Comparison of ENCODE assay signal across 19 cellular contexts in the genomic region with DNA sequence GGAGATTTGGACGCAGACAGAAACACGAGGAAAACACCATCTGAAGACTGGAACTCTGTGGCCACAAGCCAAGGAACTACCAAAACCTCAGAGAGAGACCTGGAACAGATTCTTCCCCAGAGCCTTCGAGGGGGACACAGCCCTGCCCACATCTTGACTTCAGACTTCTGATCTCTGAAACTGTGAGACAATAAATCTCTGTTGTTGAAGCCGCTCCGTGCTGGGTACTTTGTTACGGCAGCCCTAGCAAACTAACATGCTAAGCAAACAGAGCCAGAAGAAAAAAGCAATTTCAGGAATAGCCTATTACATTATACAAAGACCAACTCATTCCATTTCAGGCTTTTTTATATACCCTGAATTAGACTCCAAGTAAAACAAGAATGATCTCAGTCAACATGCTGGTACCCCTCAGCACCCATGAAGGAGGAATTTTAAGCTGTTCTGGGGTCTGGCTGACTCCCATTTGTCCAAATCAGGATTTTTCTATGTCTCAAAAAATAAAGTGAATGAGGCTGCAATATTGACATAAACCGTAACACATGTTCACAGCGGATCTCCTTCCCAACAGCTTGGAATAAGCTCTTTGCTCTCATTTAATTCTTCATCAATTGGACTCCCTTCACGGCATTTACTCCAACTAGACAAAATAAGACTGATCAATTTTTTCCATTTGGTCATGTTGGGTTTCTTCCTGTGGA.
DNase-seq lines count a peak whose midpoint lies in the region; ATAC-seq and TF ChIP-seq lines count a peak whose summit lies in the region.
"Had no signal": no experiment of that assay in that cellular context is flagged by ENCODE, and none has a peak within 500 bp of the region (broad histone marks: within the 10 kb centered on the region; RNA-seq: fewer than 3 reads in every experiment).

No MANE protein-coding gene starts in this region.

- ATAC-seq in Right ventricle myocardium inferior (peak; percentile 74), heart left ventricle (no peak), naive B cell (ENCODE audit: low read depth in 2 of 2) (no peak), thoracic aorta (ENCODE audit: insufficient number of reproducible peaks, low FRiP score, low read depth) (peak; percentile 45)

- no peaks in the 10 kb centered on the region for H3K36me3 Mint-ChIP-seq in naive B cell
- peaks cover 7% of the 10 kb centered on the region for H3K36me3 Mint-ChIP-seq in T-helper 2 cell treated with Interferon-gamma antibody and Interleukin-4, amounts not matched to agents 5 μg/mL and 100 μg/mL, for 36 hours (ENCODE audit: low read depth)

- peak overlapping the region in 4 of 12 donors; percentile 9 to 33 (median 16) for H3K27ac ChIP-seq in heart left ventricle
- H3K27ac ChIP-seq in thoracic aorta: peak overlapping the region; percentile 73 to 83
- H3K27ac ChIP-seq: brain microvascular endothelial cell, HL-60, KMS-11, SK-N-MC, upper lobe of left lung had no signal

- intact Hi-C loops in Right ventricle myocardium inferior (cut with DNase I): loop anchor here (10.0 kb wide), 1 partner anchor 388 kb away; no protein-coding TSS in a partner anchor
- intact Hi-C loops in heart left ventricle (cut with DNase I): no loop called here

- H3K9me3 ChIP-seq in heart left ventricle (no peaks in the 10 kb centered on the region), thoracic aorta (no peaks in the 10 kb centered on the region)
- H3K9me3 ChIP-seq: prostate gland, upper lobe of left lung had no signal

- no peak for TF ChIP-seq POLR2A in heart left ventricle (IDR thresholded peaks at IDR 0.05)

- H3K4me3 Mint-ChIP-seq in naive B cell: no peak overlapping the region
- no peak overlapping the region for H3K4me3 Mint-ChIP-seq in T-helper 2 cell treated with Interferon-gamma antibody and Interleukin-4, amounts not matched to agents 5 μg/mL and 100 μg/mL, for 36 hours
- H3K4me3 Mint-ChIP-seq: HFFc6 had no signal

- no peaks in the 10 kb centered on the region for H3K27me3 ChIP-seq in heart left ventricle
- no peaks in the 10 kb centered on the region for H3K27me3 ChIP-seq in thoracic aorta (replicated peaks; ENCODE audit: insufficient read depth)
- H3K27me3 ChIP-seq: brain microvascular endothelial cell, upper lobe of left lung had no signal

- no peaks in the 10 kb centered on the region for H3K9me3 Mint-ChIP-seq in naive B cell
- H3K9me3 Mint-ChIP-seq in T-helper 2 cell treated with Interferon-gamma antibody and Interleukin-4, amounts not matched to agents 5 μg/mL and 100 μg/mL, for 36 hours: no peaks in the 10 kb centered on the region
- H3K9me3 Mint-ChIP-seq: HFFc6 had no signal

- no peaks in the 10 kb centered on the region for H3K27me3 Mint-ChIP-seq in naive B cell
- no peaks in the 10 kb centered on the region for H3K27me3 Mint-ChIP-seq in T-helper 2 cell treated with Interferon-gamma antibody and Interleukin-4, amounts not matched to agents 5 μg/mL and 100 μg/mL, for 36 hours (ENCODE audit: low read depth)

- H3K4me3 ChIP-seq in heart left ventricle: no peak overlapping the region
- peak overlapping the region; percentile 57 for H3K4me3 ChIP-seq in thoracic aorta
- H3K4me3 ChIP-seq: prostate gland, SK-N-MC, upper lobe of left lung had no signal

- peak overlapping the region in 5 of 6 donors; percentile 23 to 76 (median 56) for H3K27ac Mint-ChIP-seq in naive B cell
- no peak overlapping the region for H3K27ac Mint-ChIP-seq in T-helper 2 cell treated with Interferon-gamma antibody and Interleukin-4, amounts not matched to agents 5 μg/mL and 100 μg/mL, for 36 hours
- H3K27ac Mint-ChIP-seq: HFFc6 had no signal

- DNase-seq in Right ventricle myocardium inferior (ENCODE audit: missing footprints) (no peak), heart left ventricle (no peak), cerebellar cortex (ENCODE audit: low spot score) (peak; percentile 68), naive B cell (no peak), thoracic aorta (ENCODE audit: low spot score) (no peak), NAMALWA (ENCODE audit: low spot score) (no peak), HuH-7.5 (ENCODE audit: low spot score) (no peak)
- DNase-seq in T-helper 2 cell treated with Interferon-gamma antibody and Interleukin-4, amounts not matched to agents 5 μg/mL and 100 μg/mL, for 36 hours (ENCODE audit: low spot score): no peak
- DNase-seq: brain microvascular endothelial cell; effector memory CD4-positive, alpha-beta T cell; HFFc6; NCI-H1417 treated with DMSO at 0.1 percent for 48 hours; NCI-H2227 treated with DMSO at 0.1 percent for 48 hours; OCI-M1; upper lobe of left lung had no signal

- peaks cover 0 to 5% (median 0%) of the 10 kb centered on the region in 9 donors for H3K36me3 ChIP-seq in heart left ventricle
- no peaks in the 10 kb centered on the region for H3K36me3 ChIP-seq in thoracic aorta
- H3K36me3 ChIP-seq: brain microvascular endothelial cell, prostate gland, upper lobe of left lung had no signal

- H3K4me1 ChIP-seq in heart left ventricle (peaks cover 0 to 35% (median 27%) of the 10 kb centered on the region in 12 donors), thoracic aorta (ENCODE audit: control insufficient read depth in 1 of 2, low read depth in 2 of 2) (peaks cover 20 to 40% of the 10 kb centered on the region in 2 donors)
- H3K4me1 ChIP-seq: prostate gland had no signal

- TF ChIP-seq CTCF in heart left ventricle (IDR thresholded peaks at IDR 0.05): no peak
- no peak for TF ChIP-seq CTCF in thoracic aorta (IDR thresholded peaks at IDR 0.05)

- H3K4me1 Mint-ChIP-seq in naive B cell: peaks cover 17 to 51% (median 46%) of the 10 kb centered on the region in 3 donors
- H3K4me1 Mint-ChIP-seq in T-helper 2 cell treated with Interferon-gamma antibody and Interleukin-4, amounts not matched to agents 5 μg/mL and 100 μg/mL, for 36 hours (ENCODE audit: low read depth): peaks cover 19% of the 10 kb centered on the region

- 60 to 73% (median 68%) methylated on average over 9 of the region's 9 CpGs for WGBS in heart left ventricle, 4 donors

Comparison
In these comparisons a context has a peak if more than half of its experiments do, and no peak if none do; other contexts are left out.
1. ATAC-seq: peak in Right ventricle myocardium inferior (single experiment) and thoracic aorta (single experiment); none in heart left ventricle (0 of 4) and naive B cell (0 of 2).